30 cellular contexts compared by ENCODE assay signal in genomic region chr18:10432781-10433180, GRCh38. TPM values are rescaled to one million over a fixed set of nuclear protein-coding genes. Genes with fewer than 3 reads are reported as not detected.
A peak's percentile ranks its signal among the peaks of the same experiment; 100 is the strongest.
DNase-seq lines count a peak whose midpoint lies in the region; TF ChIP-seq lines count a peak whose summit lies in the region.
"Had no signal": no experiment of that assay in that cellular context is flagged by ENCODE, and none has a peak within 500 bp of the region (broad histone marks: within the 10 kb centered on the region; RNA-seq: fewer than 3 reads in every experiment).

No MANE protein-coding gene starts in this region.

- no TSS peak for BruUV-seq in Caco-2 (replicated peaks; lab: Mats Ljungman, UMichigan)

- H3K4me3 Mint-ChIP-seq in Caco-2 (ENCODE audit: unreplicated experiment) = no peak overlapping the region
- H3K4me3 Mint-ChIP-seq: activated CD4-positive, alpha-beta T cell treated with anti-CD3 and anti-CD28 coated beads for 36 hours; activated naive CD8-positive, alpha-beta T cell treated with anti-CD3 and anti-CD28 coated beads, Interleukin-2, amount 50 U/mL, for 24 hours; activated T-cell treated with anti-CD3 and anti-CD28 coated beads, Interleukin-2, amount 50 U/mL, for 24 hours; stimulated activated effector memory CD8-positive, alpha-beta T cell treated with anti-CD3 and anti-CD28 coated beads, Interleukin-12 subunit alpha, Interleukin-12 subunit beta, amount 100 ng/mL, for 72 hours; T-helper 17 cell had no signal

- H3K9me3 ChIP-seq in stomach (no peaks in the 10 kb centered on the region), Caco-2 (no peaks in the 10 kb centered on the region)
- H3K9me3 ChIP-seq: neutrophil, SK-N-SH had no signal

- no peaks in the 10 kb centered on the region for H3K9me3 Mint-ChIP-seq in Caco-2 (ENCODE audit: unreplicated experiment)
- H3K9me3 Mint-ChIP-seq: activated naive CD8-positive, alpha-beta T cell treated with anti-CD3 and anti-CD28 coated beads, Interleukin-2, amount 50 U/mL, for 24 hours; activated T-cell treated with anti-CD3 and anti-CD28 coated beads, Interleukin-2, amount 50 U/mL, for 24 hours; stimulated activated effector memory CD8-positive, alpha-beta T cell treated with anti-CD3 and anti-CD28 coated beads, Interleukin-12 subunit alpha, Interleukin-12 subunit beta, amount 100 ng/mL, for 72 hours had no signal

- intact Hi-C loops in stomach (cut with DNase I; ENCODE audit: low total_unique reads) (no loop called here), Caco-2 (cut with micrococcal nuclease; ENCODE audit: unreplicated experiment) (no loop called here)

- POLR2A ChIA-PET in Caco-2 (lab: Charles Lee) = no interaction called here

- H3K27ac ChIP-seq in stomach = peak overlapping the region in 2 of 5 donors; percentile 2 to 19
- H3K27ac ChIP-seq: brain microvascular endothelial cell, C4-2B, KMS-11, neutrophil had no signal

- H3K36me3 ChIP-seq in stomach (no peaks in the 10 kb centered on the region), Caco-2 (ENCODE audit: control insufficient read depth, insufficient read depth, low read length) (no peaks in the 10 kb centered on the region)
- H3K36me3 ChIP-seq: brain microvascular endothelial cell, neutrophil had no signal

- H3K4me3 ChIP-seq in stomach (no peak overlapping the region), Caco-2 (ENCODE audit: low read depth, low read length) (no peak overlapping the region)
- H3K4me3 ChIP-seq: GM12878, smooth muscle cell had no signal

- H3K27me3 Mint-ChIP-seq in Caco-2 (ENCODE audit: insufficient read depth, unreplicated experiment) = no peaks in the 10 kb centered on the region
- H3K27me3 Mint-ChIP-seq: activated CD4-positive, alpha-beta T cell treated with anti-CD3 and anti-CD28 coated beads for 36 hours; activated naive CD8-positive, alpha-beta T cell treated with anti-CD3 and anti-CD28 coated beads, Interleukin-2, amount 50 U/mL, for 24 hours; activated T-cell treated with anti-CD3 and anti-CD28 coated beads, Interleukin-2, amount 50 U/mL, for 24 hours had no signal

- WGBS in stomach, 5 donors = 32 to 53% (median 34%) methylated on average over 7 of the region's 7 CpGs

- H3K4me1 ChIP-seq in stomach (peaks cover 5 to 34% (median 12%) of the 10 kb centered on the region in 4 donors), Caco-2 (0 out of 2 replicates have a peak, but pooled peaks cover 9% of the 10 kb centered on the region)

- no peak for TF ChIP-seq POLR2A in stomach (IDR thresholded peaks at IDR 0.05)

- peaks cover 6% of the 10 kb centered on the region for H3K4me1 Mint-ChIP-seq in Caco-2 (ENCODE audit: low read depth, unreplicated experiment)
- H3K4me1 Mint-ChIP-seq: activated CD4-positive, alpha-beta T cell treated with anti-CD3 and anti-CD28 coated beads for 36 hours; activated naive CD8-positive, alpha-beta T cell treated with anti-CD3 and anti-CD28 coated beads, Interleukin-2, amount 50 U/mL, for 24 hours; stimulated activated effector memory CD8-positive, alpha-beta T cell treated with anti-CD3 and anti-CD28 coated beads, Interleukin-12 subunit alpha, Interleukin-12 subunit beta, amount 100 ng/mL, for 72 hours had no signal

- no peaks in the 10 kb centered on the region for H3K36me3 Mint-ChIP-seq in Caco-2 (ENCODE audit: insufficient read depth, unreplicated experiment)
- H3K36me3 Mint-ChIP-seq: stimulated activated effector memory CD8-positive, alpha-beta T cell treated with anti-CD3 and anti-CD28 coated beads, Interleukin-12 subunit alpha, Interleukin-12 subunit beta, amount 100 ng/mL, for 72 hours had no signal

- CTCF ChIA-PET in Caco-2 (lab: Charles Lee) = no interaction called here

- H3K27ac Mint-ChIP-seq in Caco-2 (ENCODE audit: unreplicated experiment) = no peak overlapping the region
- H3K27ac Mint-ChIP-seq: activated CD4-positive, alpha-beta T cell treated with anti-CD3 and anti-CD28 coated beads for 36 hours; activated naive CD8-positive, alpha-beta T cell treated with anti-CD3 and anti-CD28 coated beads, Interleukin-2, amount 50 U/mL, for 24 hours; activated T-cell treated with anti-CD3 and anti-CD28 coated beads, Interleukin-2, amount 50 U/mL, for 24 hours; stimulated activated effector memory CD8-positive, alpha-beta T cell treated with anti-CD3 and anti-CD28 coated beads, Interleukin-12 subunit alpha, Interleukin-12 subunit beta, amount 100 ng/mL, for 72 hours; T-helper 17 cell had no signal

- DNase-seq in NCI-H146 treated with DMSO at 0.1 percent for 48 hours (lab: John Stamatoyannopoulos, UW; ENCODE audit: unreplicated experiment) (peak; percentile 38), RPMI8226 (peak; percentile 41), fibroblast of gingiva (ENCODE audit: low read depth) (peak; percentile 63), stomach (peak; percentile 41), foreskin melanocyte (no peak), Caco-2 (no peak), GM10266 (ENCODE audit: extremely low spot score) (no peak)
- DNase-seq: activated CD4-positive, alpha-beta T cell treated with anti-CD3 and anti-CD28 coated beads for 36 hours; activated gamma-delta T cell treated with Interleukin-2 at 50 U/mL for 16 hours; activated naive CD8-positive, alpha-beta T cell treated with anti-CD3 and anti-CD28 coated beads, Interleukin-2, amount 50 U/mL, for 24 hours; activated T-cell treated with anti-CD3 and anti-CD28 coated beads, Interleukin-2, amount 50 U/mL, for 24 hours; brain microvascular endothelial cell; Calu3; DND-41; effector CD8-positive, alpha-beta T cell; GOT3; kidney glomerular epithelial cell; MV-4-11; NCI-H2029; NCI-H510A treated with DMSO at 0.1 percent for 48 hours; SK-N-SH; stimulated activated CD4-positive, alpha-beta T cell treated with anti-CD3 and anti-CD28 coated beads, Interleukin-2, amount 100 ng/mL, for 24 hours; T-helper 17 cell had no signal

- no peak for TF ChIP-seq EP300 in stomach (IDR thresholded peaks at IDR 0.05)

- TF ChIP-seq CTCF in stomach (IDR thresholded peaks at IDR 0.05) = no peak
- TF ChIP-seq CTCF in Caco-2 (IDR thresholded peaks at IDR 0.05; ENCODE audit: insufficient read depth in 1 of 2, low read depth in 1 of 2, low read length in 1 of 2, severe bottlenecking in 1 of 2, unreplicated experiment in 1 of 2) = no peak
- TF ChIP-seq CTCF in GM10266 (IDR thresholded peaks at IDR 0.05; ENCODE audit: control insufficient read depth, insufficient read depth, low read depth, missing control alignments) = no peak

- H3K27me3 ChIP-seq in stomach (no peaks in the 10 kb centered on the region), Caco-2 (replicated peaks; ENCODE audit: control insufficient read depth, insufficient read depth, low read length) (no peaks in the 10 kb centered on the region)
- H3K27me3 ChIP-seq: brain microvascular endothelial cell had no signal

RNA-seq across cellular contexts. Expression of gene APCDD1, which starts 21.7 kb away (rescaled TPM):
- total RNA-seq in stomach (100 to 1,000 TPM in 1 of 5 donors, 10 to 100 TPM in 4; 11.0 to 142 (median 27.4) TPM), Caco-2 (2022) (1.5 and 2.0 TPM in 2 replicates)
- polyA plus RNA-seq in stomach = 10 to 100 TPM; 23.2 to 32.0 (median 24.3) TPM
- total RNA-seq: activated CD4-positive, alpha-beta T cell treated with anti-CD3 and anti-CD28 coated beads for 36 hours; activated CD8-positive, alpha-beta memory T cell treated with anti-CD3 and anti-CD28 coated beads for 36 hours; Calu3; GM12878; T-helper 17 cell had no signal
- polyA plus RNA-seq: GM12878 had no signal

Comparison
In these comparisons a context has a peak if more than half of its experiments do, and no peak if none do; other contexts are left out.
1. DNase-seq: peak in NCI-H146 treated with DMSO at 0.1 percent for 48 hours (single experiment), RPMI8226 (single experiment), fibroblast of gingiva (single experiment) and stomach (single experiment); none in foreskin melanocyte (single experiment), Caco-2 (0 of 2) and GM10266 (single experiment).